Comparison of ENCODE assay signal across 29 cellular contexts in the genomic region with DNA sequence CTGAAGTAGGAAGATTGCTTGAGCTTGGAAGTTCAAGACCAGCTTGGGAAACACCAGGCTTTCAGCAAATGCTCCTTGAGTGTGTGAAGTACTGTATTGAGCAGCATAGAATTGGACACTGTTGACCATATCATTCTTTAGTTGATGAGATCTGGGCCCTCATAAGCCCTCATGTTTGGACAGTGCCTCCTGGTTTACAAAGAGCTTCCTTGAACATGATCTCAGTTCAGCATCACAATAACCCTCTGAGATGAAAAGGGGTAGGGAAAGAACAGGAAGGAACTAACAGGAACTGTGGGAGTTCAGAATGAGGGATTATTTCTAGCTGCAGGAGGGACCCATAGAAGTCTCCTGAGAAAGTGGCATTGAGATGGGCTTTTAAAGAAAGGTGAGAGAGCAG.
"Had no signal": no experiment of that assay in that cellular context is flagged by ENCODE, and none has a peak within 500 bp of the region (broad histone marks: within the 10 kb centered on the region; RNA-seq: fewer than 3 reads in every experiment).

No MANE protein-coding gene starts in this region.

- H3K27ac Mint-ChIP-seq: activated CD4-positive, alpha-beta memory T cell treated with anti-CD3 and anti-CD28 coated beads for 36 hours; activated CD4-positive, alpha-beta T cell treated with anti-CD3 and anti-CD28 coated beads for 36 hours; activated CD4-positive, alpha-beta T cell treated with anti-CD3 and anti-CD28 coated beads, Interleukin-2, amount 10 ng/mL, durations not matched to agents 24 days and 14 days; activated CD8-positive, alpha-beta memory T cell treated with anti-CD3 and anti-CD28 coated beads, Interleukin-2, amount 10 ng/mL, durations not matched to agents 7 days and 5 days; activated CD8-positive, alpha-beta T cell treated with anti-CD3 and anti-CD28 coated beads, Interleukin-2, amount 10 ng/mL, durations not matched to agents 7 days and 5 days; activated naive CD8-positive, alpha-beta T cell; activated T-helper 1 cell treated with anti-CD3 and anti-CD28 coated beads, Interleukin-12 subunit alpha, Interleukin-12 subunit beta, Interleukin-2, Interleukin-4 antibody, amounts not matched to agents 30 ng/mL and 10 ng/mL and 1 ng/mL, durations not matched to agents 14 hours and 24 hours and 36 hours; activated T-helper 2 cell treated with anti-CD3 and anti-CD28 coated beads, Interferon-gamma antibody, Interleukin-2, Interleukin-4, amounts not matched to agents 10 μg/mL and 5 μg/mL and 100 μg/mL, durations not matched to agents 14 hours and 24 hours and 36 hours; dendritic cell treated with granulocyte-macrophage colony-stimulating factor and Interleukin-4, amounts not matched to agents 40 ng/mL and 50 ng/mL, for 4 days; effector memory CD8-positive, alpha-beta T cell had no signal

- H3K4me3 ChIP-seq: coronary artery, esophagus muscularis mucosa, gastrocnemius medialis, heart left ventricle had no signal

- H3K27me3 Mint-ChIP-seq: activated CD4-positive, alpha-beta memory T cell treated with anti-CD3 and anti-CD28 coated beads for 36 hours; activated CD4-positive, alpha-beta T cell treated with anti-CD3 and anti-CD28 coated beads for 36 hours; activated naive CD8-positive, alpha-beta T cell; central memory CD8-positive, alpha-beta T cell; dendritic cell treated with granulocyte-macrophage colony-stimulating factor and Interleukin-4, amounts not matched to agents 40 ng/mL and 50 ng/mL, for 4 days; effector memory CD8-positive, alpha-beta T cell had no signal

- H3K36me3 ChIP-seq: brain microvascular endothelial cell, esophagus muscularis mucosa, gastrocnemius medialis, heart left ventricle had no signal

- H3K9me3 Mint-ChIP-seq: activated CD4-positive, alpha-beta memory T cell treated with anti-CD3 and anti-CD28 coated beads for 36 hours; activated CD4-positive, alpha-beta T cell treated with anti-CD3 and anti-CD28 coated beads, Interleukin-2, amount 10 ng/mL, durations not matched to agents 24 days and 14 days; activated T-helper 1 cell treated with anti-CD3 and anti-CD28 coated beads, Interleukin-12 subunit alpha, Interleukin-12 subunit beta, Interleukin-2, Interleukin-4 antibody, amounts not matched to agents 30 ng/mL and 10 ng/mL and 1 ng/mL, durations not matched to agents 14 hours and 24 hours and 36 hours; activated T-helper 2 cell treated with anti-CD3 and anti-CD28 coated beads, Interferon-gamma antibody, Interleukin-2, Interleukin-4, amounts not matched to agents 10 μg/mL and 5 μg/mL and 100 μg/mL, durations not matched to agents 14 hours and 24 hours and 36 hours; central memory CD8-positive, alpha-beta T cell; dendritic cell treated with granulocyte-macrophage colony-stimulating factor and Interleukin-4, amounts not matched to agents 40 ng/mL and 50 ng/mL, for 4 days; effector memory CD8-positive, alpha-beta T cell had no signal

- H3K4me1 Mint-ChIP-seq: activated CD4-positive, alpha-beta T cell treated with anti-CD3 and anti-CD28 coated beads for 36 hours; activated CD4-positive, alpha-beta T cell treated with anti-CD3 and anti-CD28 coated beads, Interleukin-2, amount 10 ng/mL, durations not matched to agents 24 days and 14 days; activated CD8-positive, alpha-beta memory T cell treated with anti-CD3 and anti-CD28 coated beads, Interleukin-2, amount 10 ng/mL, durations not matched to agents 7 days and 5 days; central memory CD8-positive, alpha-beta T cell had no signal

- H3K4me3 Mint-ChIP-seq: activated CD4-positive, alpha-beta memory T cell treated with anti-CD3 and anti-CD28 coated beads for 36 hours; activated CD4-positive, alpha-beta T cell treated with anti-CD3 and anti-CD28 coated beads for 36 hours; activated CD4-positive, alpha-beta T cell treated with anti-CD3 and anti-CD28 coated beads, Interleukin-2, amount 10 ng/mL, durations not matched to agents 24 days and 14 days; activated CD8-positive, alpha-beta memory T cell treated with anti-CD3 and anti-CD28 coated beads, Interleukin-2, amount 10 ng/mL, durations not matched to agents 7 days and 5 days; activated CD8-positive, alpha-beta T cell treated with anti-CD3 and anti-CD28 coated beads, Interleukin-2, amount 10 ng/mL, durations not matched to agents 7 days and 5 days; activated naive CD8-positive, alpha-beta T cell; activated T-helper 1 cell treated with anti-CD3 and anti-CD28 coated beads, Interleukin-12 subunit alpha, Interleukin-12 subunit beta, Interleukin-2, Interleukin-4 antibody, amounts not matched to agents 30 ng/mL and 10 ng/mL and 1 ng/mL, durations not matched to agents 14 hours and 24 hours and 36 hours; central memory CD8-positive, alpha-beta T cell; dendritic cell treated with granulocyte-macrophage colony-stimulating factor and Interleukin-4, amounts not matched to agents 40 ng/mL and 50 ng/mL, for 4 days; effector memory CD8-positive, alpha-beta T cell had no signal

- H3K27ac ChIP-seq: brain microvascular endothelial cell, coronary artery, esophagus muscularis mucosa, foreskin keratinocyte, gastrocnemius medialis, heart left ventricle had no signal

- H3K36me3 Mint-ChIP-seq: activated CD4-positive, alpha-beta memory T cell treated with anti-CD3 and anti-CD28 coated beads for 36 hours; activated CD8-positive, alpha-beta memory T cell treated with anti-CD3 and anti-CD28 coated beads, Interleukin-2, amount 10 ng/mL, durations not matched to agents 7 days and 5 days; activated naive CD8-positive, alpha-beta T cell had no signal

- H3K9me3 ChIP-seq: esophagus muscularis mucosa, gastrocnemius medialis, heart left ventricle had no signal

- H3K4me1 ChIP-seq: foreskin keratinocyte had no signal

- DNase-seq: activated CD4-positive, alpha-beta memory T cell treated with anti-CD3 and anti-CD28 coated beads for 36 hours; activated CD4-positive, alpha-beta T cell treated with anti-CD3 and anti-CD28 coated beads for 36 hours; activated CD4-positive, alpha-beta T cell treated with anti-CD3 and anti-CD28 coated beads, Interleukin-2, amount 10 ng/mL, durations not matched to agents 24 days and 14 days; activated CD4-positive, CD25-positive, alpha-beta regulatory T cell; activated CD4-positive, CD25-positive, alpha-beta regulatory T cell treated with anti-CD3 and anti-CD28 coated beads, Interleukin-2, amount 50 U/mL, for 72 hours; activated CD8-positive, alpha-beta memory T cell treated with anti-CD3 and anti-CD28 coated beads, Interleukin-2, amount 10 ng/mL, durations not matched to agents 7 days and 5 days; activated CD8-positive, alpha-beta memory T cell treated with anti-CD3 and anti-CD28 coated beads, Interleukin-2, amount 50 U/mL, for 4 hours; activated CD8-positive, alpha-beta T cell treated with anti-CD3 and anti-CD28 coated beads, Interleukin-2, amount 10 ng/mL, durations not matched to agents 7 days and 5 days; activated effector memory CD4-positive, alpha-beta T cell treated with anti-CD3 and anti-CD28 coated beads, Interleukin-2, amount 50 U/mL, for 16 hours; activated naive CD4-positive, alpha-beta T cell treated with anti-CD3 and anti-CD28 coated beads, Interleukin-2, amount 50 U/mL, for 16 hours; activated T-cell treated with anti-CD3 and anti-CD28 coated beads, Interleukin-2, amount 50 U/mL, for 1 hour; activated T-cell treated with anti-CD3 and anti-CD28 coated beads, Interleukin-2, amount 50 U/mL, for 48 hours; amniotic stem cell; brain microvascular endothelial cell; effector CD4-positive, alpha-beta T cell; effector memory CD8-positive, alpha-beta T cell; erythroblast; foreskin keratinocyte; gastrocnemius medialis; glutamatergic neuron; heart left ventricle; T-helper 2 cell had no signal

- H3K27me3 ChIP-seq: brain microvascular endothelial cell, esophagus muscularis mucosa, foreskin keratinocyte, gastrocnemius medialis, heart left ventricle had no signal
